11 cellular contexts compared by ENCODE assay signal in the genomic region with DNA sequence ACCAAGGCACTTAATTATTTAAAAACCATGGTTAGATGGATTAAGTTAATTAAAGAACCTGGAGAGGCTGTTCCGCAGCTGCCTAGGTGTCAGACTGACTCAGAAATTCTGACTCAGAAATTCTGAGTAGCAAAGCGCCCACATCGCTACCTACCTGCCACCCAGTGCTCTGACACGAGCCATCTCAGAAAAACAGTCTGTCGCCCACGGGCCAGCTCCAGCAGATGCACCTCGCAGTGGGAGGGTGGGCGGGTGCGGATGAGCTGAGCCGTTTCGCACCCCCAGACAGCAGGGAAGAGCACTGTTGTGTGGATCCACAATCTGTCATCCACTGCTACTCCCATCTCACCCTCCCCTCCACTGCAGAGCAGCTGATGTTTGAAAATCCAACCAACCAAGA. TPM values are rescaled to one million over a fixed set of nuclear protein-coding genes. Genes with fewer than 3 reads are reported as not detected.
DNase-seq lines count a peak whose midpoint lies in the region; ATAC-seq and TF ChIP-seq lines count a peak whose summit lies in the region.
"Had no signal": no experiment of that assay in that cellular context is flagged by ENCODE, and none has a peak within 500 bp of the region (broad histone marks: within the 10 kb centered on the region; RNA-seq: fewer than 3 reads in every experiment).

No MANE protein-coding gene starts in this region.

- no peaks in the 10 kb centered on the region for H3K27me3 ChIP-seq in PC-3 (ENCODE audit: low read length)
- H3K27me3 ChIP-seq: brain microvascular endothelial cell had no signal

- H4K20me1 ChIP-seq in PC-3 (ENCODE audit: low read length), result peaks cover 16% of the 10 kb centered on the region; the same call in 1 of the 2 replicates

- no peak overlapping the region for H3K27ac ChIP-seq in PC-3 (ENCODE audit: low read length)
- H3K27ac ChIP-seq: brain microvascular endothelial cell, psoas muscle had no signal

- peaks cover 12% of the 10 kb centered on the region; the same call in 1 of the 2 replicates for H3K4me1 ChIP-seq in PC-3 (ENCODE audit: insufficient read depth, low read length)
- H3K4me1 ChIP-seq: psoas muscle had no signal

- no peak overlapping the region for H3K4me2 ChIP-seq in PC-3 (ENCODE audit: low read length)

- no peak for TF ChIP-seq CTCF in PC-3 (conservative IDR thresholded peaks at IDR 0.05; ENCODE audit: low read depth, low read length)

- no peak overlapping the region for H2AFZ ChIP-seq in PC-3 (ENCODE audit: low read length)

- H3K9me2 ChIP-seq in PC-3 (replicated peaks; ENCODE audit: low read length), result no peaks in the 10 kb centered on the region

- H3K4me3 ChIP-seq in PC-3 (ENCODE audit: low read length), result no peak overlapping the region
- H3K4me3 ChIP-seq: psoas muscle had no signal

- intact Hi-C loops in PC-3 (cut with micrococcal nuclease), result no loop called here

- CTCF ChIA-PET in PC-3 (lab: Charles Lee), result no interaction called here

- BruUV-seq in PC-3 (replicated peaks; lab: Mats Ljungman, UMichigan), result no TSS peak

- POLR2A ChIA-PET in PC-3 (lab: Charles Lee; ENCODE audit: unreplicated experiment), result no interaction called here

- H3F3A ChIP-seq in PC-3 (ENCODE audit: low read length, unreplicated experiment), result no peaks in the 10 kb centered on the region

- H3K36me3 ChIP-seq in PC-3 (ENCODE audit: low read depth, low read length), result peaks cover 30% of the 10 kb centered on the region
- H3K36me3 ChIP-seq: brain microvascular endothelial cell had no signal

- no peaks in the 10 kb centered on the region for H3K9me3 ChIP-seq in PC-3 (ENCODE audit: low read length)
- H3K9me3 ChIP-seq: psoas muscle had no signal

- DNase-seq in activated naive CD4-positive, alpha-beta T cell treated with Interleukin-2 at 50 U/mL for 16 hours, result peak; percentile 65
- DNase-seq in activated naive CD4-positive, alpha-beta T cell treated with anti-CD3 and anti-CD28 coated beads, Interleukin-2, amount 50 U/mL, for 16 hours, result no peak
- DNase-seq in PC-3, result peak; percentile 23
- peak; percentile 6 to 45 for DNase-seq in stimulated activated CD8-positive, alpha-beta memory T cell treated with anti-CD3 and anti-CD28 coated beads, Interleukin-15, amount 100 ng/mL, for 48 hours (ENCODE audit: low read depth in 2 of 2)
- no peak for DNase-seq in T1000 (lab: John Stamatoyannopoulos, UW)
- DNase-seq in NCI-H2081 treated with DMSO at 0.1 percent for 48 hours (lab: John Stamatoyannopoulos, UW), result no peak
- no peak for DNase-seq in retina
- DNase-seq: brain microvascular endothelial cell, erythroblast, psoas muscle had no signal

- ATAC-seq in PC-3 (no peak), esophagus mucosa (peak; percentile 80)
- ATAC-seq: psoas muscle had no signal

- peaks cover 89% of the 10 kb centered on the region for H3K79me2 ChIP-seq in PC-3 (ENCODE audit: low read length)

- no peak overlapping the region for H3K9ac ChIP-seq in PC-3 (ENCODE audit: low read length)

RNA-seq across cellular contexts. Expression of a gene that starts 13.5 kb away (rescaled TPM):
- total RNA-seq in PC-3 (2014; rRNA removed), result 31.1 and 34.7 TPM in 2 replicates
- 21.9 TPM for total RNA-seq in esophagus mucosa

Comparison
In these comparisons a context has a peak if more than half of its experiments do, and no peak if none do; other contexts are left out.
1. DNase-seq: peak in activated naive CD4-positive, alpha-beta T cell treated with Interleukin-2 at 50 U/mL for 16 hours (single experiment), PC-3 (single experiment) and stimulated activated CD8-positive, alpha-beta memory T cell treated with anti-CD3 and anti-CD28 coated beads, Interleukin-15, amount 100 ng/mL, for 48 hours (2 of 2); none in activated naive CD4-positive, alpha-beta T cell treated with anti-CD3 and anti-CD28 coated beads, Interleukin-2, amount 50 U/mL, for 16 hours (single experiment), T1000 (single experiment), NCI-H2081 treated with DMSO at 0.1 percent for 48 hours (single experiment) and retina (single experiment).